Comparison of ENCODE assay signal across 8 cellular contexts in the genomic region with DNA sequence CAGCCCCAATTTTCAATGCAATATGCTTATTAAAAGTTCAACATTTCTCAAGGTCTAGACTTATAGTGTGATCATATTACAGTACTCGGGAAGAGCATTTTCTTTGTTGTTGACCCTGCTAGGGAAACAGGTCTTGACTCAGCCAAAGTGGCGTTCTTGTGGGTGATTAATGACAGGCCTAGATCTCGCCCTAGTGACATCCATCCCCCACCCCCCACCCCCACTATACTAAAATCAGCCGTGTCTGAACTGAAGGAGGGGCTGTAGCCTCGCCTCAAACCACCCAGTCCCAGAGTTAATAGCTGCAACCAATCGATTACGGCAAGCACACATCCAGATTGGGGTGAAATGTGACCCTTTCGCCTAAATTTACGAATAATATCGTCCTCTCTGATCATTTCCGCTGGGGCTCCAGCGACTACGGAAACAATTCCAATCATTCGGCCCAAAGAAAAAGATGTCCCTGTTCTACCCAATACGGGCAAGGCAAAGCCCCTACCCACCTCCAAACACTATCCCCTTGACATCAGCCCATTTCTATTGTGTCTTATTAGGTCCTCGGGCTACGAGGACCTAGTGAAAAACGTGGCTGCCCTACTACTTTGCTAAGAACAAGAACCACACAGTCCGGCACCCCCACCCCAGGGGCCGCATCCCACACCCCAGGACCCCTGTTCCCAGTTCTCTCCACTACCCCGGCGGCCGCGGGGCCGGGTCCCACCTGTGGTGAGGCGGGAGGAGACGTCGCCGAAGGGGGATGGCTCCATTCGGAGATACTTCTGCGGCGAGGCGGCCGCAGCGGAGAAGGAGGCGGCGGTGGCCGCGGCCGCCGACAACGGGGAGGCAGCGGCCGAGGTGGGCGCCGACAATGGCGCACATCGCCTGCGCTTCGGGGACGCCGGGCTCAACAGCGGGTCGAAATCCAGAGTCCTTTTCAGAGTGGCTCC. TPM values are rescaled to one million over a fixed set of nuclear protein-coding genes. Genes with fewer than 3 reads are reported as not detected.
A peak's percentile ranks its signal among the peaks of the same experiment; 100 is the strongest.
DNase-seq lines count a peak whose midpoint lies in the region; ATAC-seq, FAIRE-seq and TF ChIP-seq lines count a peak whose summit lies in the region.

No MANE protein-coding gene starts in this region.

- H3K4me3 ChIP-seq in duodenal mucosa (ENCODE audit: low read depth in 1 of 2, low read length in 2 of 2): peak overlapping the region; percentile 88 to 93

- FAIRE-seq in H54 (lab: Jason Lieb, UNC): peak; percentile 48

- intact Hi-C loops in activated B cell treated with CpG ODN at 0.5 μM for 24 hours (cut with micrococcal nuclease): loop anchor here (1.0 to 5.0 kb wide), 10 partner anchors 10 to 1936 kb away; partner anchors contain the start of genes CNR1, LYRM2 and SMIM8

- peak overlapping the region; percentile 97 for H3K4me3 Mint-ChIP-seq in activated B cell treated with CpG ODN at 0.5 μM for 24 hours

- no peak for TF ChIP-seq CTCF in activated B cell treated with CpG ODN at 0.5 μM for 24 hours (IDR thresholded peaks at IDR 0.05)

- H3K27me3 Mint-ChIP-seq in activated B cell treated with CpG ODN at 0.5 μM for 24 hours: no peaks in the 10 kb centered on the region

- peaks cover 59% of the 10 kb centered on the region for H3K4me1 Mint-ChIP-seq in activated B cell treated with CpG ODN at 0.5 μM for 24 hours

- peak overlapping the region; percentile 97 for H3K9ac ChIP-seq in duodenal mucosa (ENCODE audit: low read depth in 1 of 2, low read length in 2 of 2)

- peak overlapping the region; percentile 94 for H3K27ac ChIP-seq in duodenal mucosa (ENCODE audit: low read depth, low read length)

- no peaks in the 10 kb centered on the region for H3K36me3 ChIP-seq in duodenal mucosa (ENCODE audit: control insufficient read depth in 1 of 2, insufficient read depth in 2 of 2, low read length in 2 of 2)

- H3K4me1 ChIP-seq in duodenal mucosa (ENCODE audit: control insufficient read depth in 1 of 2, insufficient read depth in 2 of 2, low read length in 2 of 2): peaks cover 18 to 20% of the 10 kb centered on the region in 2 donors

- peak; percentile 4 for ATAC-seq in activated B cell treated with CpG ODN at 0.5 μM for 24 hours (ENCODE audit: low read depth)

- 0 out of 2 replicates have a peak, but pooled peaks have one; percentile 24 for TF ChIP-seq POLR2A in H54 (IDR thresholded peaks at IDR 0.05; ENCODE audit: low read depth, low read length)

- no peaks in the 10 kb centered on the region for H3K9me3 ChIP-seq in duodenal mucosa (ENCODE audit: control insufficient read depth in 1 of 2, low read length in 2 of 2)

- peaks cover 23% of the 10 kb centered on the region for H3K36me3 Mint-ChIP-seq in activated B cell treated with CpG ODN at 0.5 μM for 24 hours (ENCODE audit: low read depth)

- H3K27me3 ChIP-seq in duodenal mucosa (ENCODE audit: control insufficient read depth in 1 of 2, insufficient read depth in 2 of 2, low read length in 2 of 2): no peaks in the 10 kb centered on the region

- DNase-seq in DMS 273 (lab: John Stamatoyannopoulos, UW; ENCODE audit: unreplicated experiment) (peak; percentile 69), H54 (ENCODE audit: insufficient read length, low spot score) (peak; percentile 40), NCI-H187 treated with DMSO at 0.1 percent for 48 hours (lab: John Stamatoyannopoulos, UW) (peak; percentile 70), activated B cell treated with CpG ODN at 0.5 μM for 24 hours (peak; percentile 24), lung microvascular endothelial cell (ENCODE audit: low read depth in 2 of 2) (peak; percentile 71 to 85), inferior parietal cortex (ENCODE audit: extremely low spot score) (no peak)
- DNase-seq in stimulated activated naive CD4-positive, alpha-beta T cell (lab: John Stamatoyannopoulos, UW): peak in 4 of 6 experiments; percentile 36 to 38 (median 38)

- H3K9me3 Mint-ChIP-seq in activated B cell treated with CpG ODN at 0.5 μM for 24 hours: no peaks in the 10 kb centered on the region

- POLR2A ChIA-PET in activated B cell treated with CpG ODN at 0.5 μM for 24 hours (lab: Charles Lee): interaction anchor here (0.6 to 4.1 kb wide), 26 partner anchors 9 to 1379 kb away, joined by 3 to 62 read pairs (median 6); partner anchors contain the start of genes CFAP206, ORC3, PNRC1 and RARS2

- CTCF ChIA-PET in activated B cell treated with CpG ODN at 0.5 μM for 24 hours (lab: Charles Lee): interaction anchor here (0.7 to 1.9 kb wide), 3 partner anchors 12 to 130 kb away, joined by 3 to 9 read pairs (median 4); no protein-coding TSS in a partner anchor

- H3K27ac Mint-ChIP-seq in activated B cell treated with CpG ODN at 0.5 μM for 24 hours: peak overlapping the region; percentile 97

RNA-seq across cellular contexts. Expression of gene AKIRIN2, which starts 1.0 kb away (rescaled TPM):
- total RNA-seq in activated B cell treated with CpG ODN at 0.5 μM for 24 hours: 61.9 and 76.4 TPM in 2 replicates
- total RNA-seq in lung microvascular endothelial cell: 9.8 and 15.7 TPM in 2 replicates
